Comparison of ENCODE assay signal across 1 cellular context in genomic region chr3:123085293-123085949, GRCh38.
A peak's percentile ranks its signal among the peaks of the same experiment; 100 is the strongest.
TF ChIP-seq lines count a peak whose summit lies in the region.

No MANE protein-coding gene starts in this region.

TF ChIP-seq in HepG2, 621 proteins besides CTCF, POLR2A, EP300 and RAD21 (continued from another document):
- TF ChIP-seq PAXIP1 (CRISPR knock-in tag; conservative IDR thresholded peaks at IDR 0.05) (peak; percentile 85), NR2F6 (IDR thresholded peaks at IDR 0.05) (no peak), NR2F6 (CRISPR knock-in tag; IDR thresholded peaks at IDR 0.05) (peak; percentile 58), DRAP1 (CRISPR knock-in tag; IDR thresholded peaks at IDR 0.05) (peak; percentile 40; the same call in 1 of the 2 replicates), EHMT2 (IDR thresholded peaks at IDR 0.05; ENCODE audit: borderline replicate concordance, low read depth, low read length) (no peak), KAT8 (CRISPR knock-in tag; IDR thresholded peaks at IDR 0.05) (no peak), AKNA (CRISPR knock-in tag; IDR thresholded peaks at IDR 0.05; ENCODE audit: borderline replicate concordance) (no peak), PLRG1 (conservative IDR thresholded peaks at IDR 0.05) (no peak), GTF2F1 (IDR thresholded peaks at IDR 0.05; ENCODE audit: low read length) (no peak)
